Comparison of ENCODE assay signal across 1 cellular context in genomic region chr6:36615018-36615761, GRCh38.
TF ChIP-seq lines count a peak whose summit lies in the region.

No MANE protein-coding gene starts in this region.

TF ChIP-seq in HEK293, 187 proteins besides CTCF, POLR2A, EP300 and RAD21 (continued from another document):
- TF ChIP-seq ZNF629 (tag by site-specific recombination; IDR thresholded peaks at IDR 0.05) = peak; percentile 66
- 0 out of 2 replicates have a peak, but pooled peaks have one; percentile 31 for TF ChIP-seq ZNF558 (tag by site-specific recombination; IDR thresholded peaks at IDR 0.05)
- TF ChIP-seq ZBTB17 (tag by site-specific recombination; IDR thresholded peaks at IDR 0.05) = peak; percentile 79
- TF ChIP-seq KLF8 (tag by site-specific recombination; IDR thresholded peaks at IDR 0.05) = peak; percentile 56; the same call in 1 of the 2 replicates
- TF ChIP-seq, protein P1, sequence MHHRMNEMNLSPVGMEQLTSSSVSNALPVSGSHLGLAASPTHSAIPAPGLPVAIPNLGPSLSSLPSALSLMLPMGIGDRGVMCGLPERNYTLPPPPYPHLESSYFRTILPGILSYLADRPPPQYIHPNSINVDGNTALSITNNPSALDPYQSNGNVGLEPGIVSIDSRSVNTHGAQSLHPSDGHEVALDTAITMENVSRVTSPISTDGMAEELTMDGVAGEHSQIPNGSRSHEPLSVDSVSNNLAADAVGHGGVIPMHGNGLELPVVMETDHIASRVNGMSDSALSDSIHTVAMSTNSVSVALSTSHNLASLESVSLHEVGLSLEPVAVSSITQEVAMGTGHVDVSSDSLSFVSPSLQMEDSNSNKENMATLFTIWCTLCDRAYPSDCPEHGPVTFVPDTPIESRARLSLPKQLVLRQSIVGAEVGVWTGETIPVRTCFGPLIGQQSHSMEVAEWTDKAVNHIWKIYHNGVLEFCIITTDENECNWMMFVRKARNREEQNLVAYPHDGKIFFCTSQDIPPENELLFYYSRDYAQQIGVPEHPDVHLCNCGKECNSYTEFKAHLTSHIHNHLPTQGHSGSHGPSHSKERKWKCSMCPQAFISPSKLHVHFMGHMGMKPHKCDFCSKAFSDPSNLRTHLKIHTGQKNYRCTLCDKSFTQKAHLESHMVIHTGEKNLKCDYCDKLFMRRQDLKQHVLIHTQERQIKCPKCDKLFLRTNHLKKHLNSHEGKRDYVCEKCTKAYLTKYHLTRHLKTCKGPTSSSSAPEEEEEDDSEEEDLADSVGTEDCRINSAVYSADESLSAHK (tag by site-specific recombination; IDR thresholded peaks at IDR 0.05) = no peak
- TF ChIP-seq ZFHX2 (tag by site-specific recombination; conservative IDR thresholded peaks at IDR 0.05) = peak; percentile 24; the same call in 1 of the 2 replicates
- no peak for TF ChIP-seq FEZF1 (tag by site-specific recombination; IDR thresholded peaks at IDR 0.05)
- no peak for TF ChIP-seq ZBTB26 (tag by site-specific recombination; optimal IDR thresholded peaks at IDR 0.05)
- TF ChIP-seq, protein P2, sequence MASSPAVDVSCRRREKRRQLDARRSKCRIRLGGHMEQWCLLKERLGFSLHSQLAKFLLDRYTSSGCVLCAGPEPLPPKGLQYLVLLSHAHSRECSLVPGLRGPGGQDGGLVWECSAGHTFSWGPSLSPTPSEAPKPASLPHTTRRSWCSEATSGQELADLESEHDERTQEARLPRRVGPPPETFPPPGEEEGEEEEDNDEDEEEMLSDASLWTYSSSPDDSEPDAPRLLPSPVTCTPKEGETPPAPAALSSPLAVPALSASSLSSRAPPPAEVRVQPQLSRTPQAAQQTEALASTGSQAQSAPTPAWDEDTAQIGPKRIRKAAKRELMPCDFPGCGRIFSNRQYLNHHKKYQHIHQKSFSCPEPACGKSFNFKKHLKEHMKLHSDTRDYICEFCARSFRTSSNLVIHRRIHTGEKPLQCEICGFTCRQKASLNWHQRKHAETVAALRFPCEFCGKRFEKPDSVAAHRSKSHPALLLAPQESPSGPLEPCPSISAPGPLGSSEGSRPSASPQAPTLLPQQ (tag by site-specific recombination; IDR thresholded peaks at IDR 0.05) = 0 out of 2 replicates have a peak, but pooled peaks have one; percentile 43
- TF ChIP-seq ZNF354C (tag by site-specific recombination; IDR thresholded peaks at IDR 0.05; ENCODE audit: borderline replicate concordance, low read depth) = no peak
- no peak for TF ChIP-seq ZNF610 (tag by site-specific recombination; IDR thresholded peaks at IDR 0.05; ENCODE audit: borderline replicate concordance)
- TF ChIP-seq SP7 (tag by site-specific recombination; IDR thresholded peaks at IDR 0.05) = peak; percentile 80
- TF ChIP-seq ZNF335 (tag by site-specific recombination; conservative IDR thresholded peaks at IDR 0.05) = 0 out of 2 replicates have a peak, but pooled peaks have one; percentile 19
- TF ChIP-seq ZFP3 (tag by site-specific recombination; IDR thresholded peaks at IDR 0.05; ENCODE audit: low read depth) = no peak
- TF ChIP-seq KLF16 (tag by site-specific recombination; IDR thresholded peaks at IDR 0.05) = no peak
- TF ChIP-seq, protein P3, sequence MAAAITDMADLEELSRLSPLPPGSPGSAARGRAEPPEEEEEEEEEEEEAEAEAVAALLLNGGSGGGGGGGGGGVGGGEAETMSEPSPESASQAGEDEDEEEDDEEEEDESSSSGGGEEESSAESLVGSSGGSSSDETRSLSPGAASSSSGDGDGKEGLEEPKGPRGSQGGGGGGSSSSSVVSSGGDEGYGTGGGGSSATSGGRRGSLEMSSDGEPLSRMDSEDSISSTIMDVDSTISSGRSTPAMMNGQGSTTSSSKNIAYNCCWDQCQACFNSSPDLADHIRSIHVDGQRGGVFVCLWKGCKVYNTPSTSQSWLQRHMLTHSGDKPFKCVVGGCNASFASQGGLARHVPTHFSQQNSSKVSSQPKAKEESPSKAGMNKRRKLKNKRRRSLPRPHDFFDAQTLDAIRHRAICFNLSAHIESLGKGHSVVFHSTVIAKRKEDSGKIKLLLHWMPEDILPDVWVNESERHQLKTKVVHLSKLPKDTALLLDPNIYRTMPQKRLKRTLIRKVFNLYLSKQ (tag by site-specific recombination; IDR thresholded peaks at IDR 0.05; ENCODE audit: borderline replicate concordance) = no peak
- peak; percentile 62; the same call in 1 of the 2 replicates for TF ChIP-seq ZNF580 (tag by site-specific recombination; IDR thresholded peaks at IDR 0.05)
- TF ChIP-seq ZNF596 (tag by site-specific recombination; IDR thresholded peaks at IDR 0.05) = no peak
- no peak; the same call in 1 of the 2 replicates for TF ChIP-seq WT1 (tag by site-specific recombination; IDR thresholded peaks at IDR 0.05)
- TF ChIP-seq SALL2 (tag by site-specific recombination; IDR thresholded peaks at IDR 0.05; ENCODE audit: borderline replicate concordance) = no peak
- TF ChIP-seq ZNF394 (tag by site-specific recombination; IDR thresholded peaks at IDR 0.05; ENCODE audit: borderline replicate concordance) = peak; percentile 59; the same call in 1 of the 2 replicates
- no peak; the same call in 1 of the 2 replicates for TF ChIP-seq ZNF280D (tag by site-specific recombination; IDR thresholded peaks at IDR 0.05)
- TF ChIP-seq ZNF362 (tag by site-specific recombination; IDR thresholded peaks at IDR 0.05) = peak; percentile 97
- TF ChIP-seq ATF2 (tag by site-specific recombination; IDR thresholded peaks at IDR 0.05; ENCODE audit: low read depth) = peak; percentile 59; the same call in 1 of the 2 replicates
- TF ChIP-seq ZNF623 (tag by site-specific recombination; IDR thresholded peaks at IDR 0.05) = no peak
- peak; percentile 85 for TF ChIP-seq ZNF654 (tag by site-specific recombination; IDR thresholded peaks at IDR 0.05; ENCODE audit: low read depth)
- TF ChIP-seq ZNF664 (tag by site-specific recombination; IDR thresholded peaks at IDR 0.05) = peak; percentile 89
- TF ChIP-seq ZNF426 (tag by site-specific recombination; IDR thresholded peaks at IDR 0.05) = no peak
